Comparison of ENCODE assay signal across 14 cellular contexts in genomic region chr14:89660183-89660582, GRCh38.
DNase-seq lines count a peak whose midpoint lies in the region; ATAC-seq and TF ChIP-seq lines count a peak whose summit lies in the region.
"Had no signal": no experiment of that assay in that cellular context is flagged by ENCODE, and none has a peak within 500 bp of the region (broad histone marks: within the 10 kb centered on the region; RNA-seq: fewer than 3 reads in every experiment).

No MANE protein-coding gene starts in this region.

- peaks cover 7% of the 10 kb centered on the region for H3K4me1 ChIP-seq in SJCRH30
- H3K4me1 ChIP-seq in mucosa of descending colon (ENCODE audit: low read depth): no peaks in the 10 kb centered on the region
- H3K4me1 ChIP-seq: parathyroid adenoma had no signal

- H3K27me3 ChIP-seq in SJCRH30: no peaks in the 10 kb centered on the region

- H3K27ac ChIP-seq in SJCRH30: no peak overlapping the region
- H3K27ac ChIP-seq: coronary artery, parathyroid adenoma had no signal

- intact Hi-C loops in mucosa of descending colon (cut with DNase I, micrococcal nuclease): no loop called here

- no peak for TF ChIP-seq CTCF in mucosa of descending colon (IDR thresholded peaks at IDR 0.05)

- ATAC-seq in mucosa of descending colon: peak; percentile 41
- no peak for ATAC-seq in GM18867 (IDR thresholded peaks at IDR 0.05; ENCODE audit: unreplicated experiment)

- DNase-seq in AG20443 (ENCODE audit: low spot score): peak; percentile 71
- DNase-seq in SJCRH30: peak; percentile 12 to 36
- DNase-seq in fibroblast of the conjunctiva (ENCODE audit: low read depth): peak; percentile 16
- no peak for DNase-seq in mucosa of descending colon
- DNase-seq in stimulated activated CD4-positive, alpha-beta T cell treated with anti-CD3 and anti-CD28 coated beads, Interleukin-15, amount 100 ng/mL, for 24 hours: no peak
- DNase-seq in NK-92 (lab: John Stamatoyannopoulos, UW; ENCODE audit: unreplicated experiment): no peak
- no peak for DNase-seq in NCI-H69 (lab: John Stamatoyannopoulos, UW)
- DNase-seq: activated CD4-positive, CD25-positive, alpha-beta regulatory T cell treated with anti-CD3 and anti-CD28 coated beads, Interleukin-2, amount 50 U/mL, for 72 hours; activated naive CD8-positive, alpha-beta T cell treated with anti-CD3 and anti-CD28 coated beads, Interleukin-2, amount 10 ng/mL, durations not matched to agents 7 days and 5 days; stimulated activated CD4-positive, alpha-beta T cell treated with anti-CD3 and anti-CD28 coated beads, Interleukin-2, amount 100 ng/mL, for 48 hours; stimulated activated naive CD4-positive, alpha-beta T cell had no signal

- no peaks in the 10 kb centered on the region for H3K9me3 ChIP-seq in SJCRH30 (replicated peaks)
- no peaks in the 10 kb centered on the region for H3K9me3 ChIP-seq in mucosa of descending colon

- H3K4me3 ChIP-seq in SJCRH30 (no peak overlapping the region), mucosa of descending colon (no peak overlapping the region)
- H3K4me3 ChIP-seq: coronary artery had no signal

- no peaks in the 10 kb centered on the region for H3K36me3 ChIP-seq in SJCRH30
- H3K36me3 ChIP-seq in mucosa of descending colon (ENCODE audit: low read depth): no peaks in the 10 kb centered on the region

Comparison
In these comparisons a context has a peak if more than half of its experiments do, and no peak if none do; other contexts are left out.
1. DNase-seq: peak in AG20443 (single experiment), SJCRH30 (2 of 2) and fibroblast of the conjunctiva (single experiment); none in mucosa of descending colon (0 of 3), stimulated activated CD4-positive, alpha-beta T cell treated with anti-CD3 and anti-CD28 coated beads, Interleukin-15, amount 100 ng/mL, for 24 hours (single experiment), NK-92 (single experiment) and NCI-H69 (single experiment).